In the genomic region with DNA sequence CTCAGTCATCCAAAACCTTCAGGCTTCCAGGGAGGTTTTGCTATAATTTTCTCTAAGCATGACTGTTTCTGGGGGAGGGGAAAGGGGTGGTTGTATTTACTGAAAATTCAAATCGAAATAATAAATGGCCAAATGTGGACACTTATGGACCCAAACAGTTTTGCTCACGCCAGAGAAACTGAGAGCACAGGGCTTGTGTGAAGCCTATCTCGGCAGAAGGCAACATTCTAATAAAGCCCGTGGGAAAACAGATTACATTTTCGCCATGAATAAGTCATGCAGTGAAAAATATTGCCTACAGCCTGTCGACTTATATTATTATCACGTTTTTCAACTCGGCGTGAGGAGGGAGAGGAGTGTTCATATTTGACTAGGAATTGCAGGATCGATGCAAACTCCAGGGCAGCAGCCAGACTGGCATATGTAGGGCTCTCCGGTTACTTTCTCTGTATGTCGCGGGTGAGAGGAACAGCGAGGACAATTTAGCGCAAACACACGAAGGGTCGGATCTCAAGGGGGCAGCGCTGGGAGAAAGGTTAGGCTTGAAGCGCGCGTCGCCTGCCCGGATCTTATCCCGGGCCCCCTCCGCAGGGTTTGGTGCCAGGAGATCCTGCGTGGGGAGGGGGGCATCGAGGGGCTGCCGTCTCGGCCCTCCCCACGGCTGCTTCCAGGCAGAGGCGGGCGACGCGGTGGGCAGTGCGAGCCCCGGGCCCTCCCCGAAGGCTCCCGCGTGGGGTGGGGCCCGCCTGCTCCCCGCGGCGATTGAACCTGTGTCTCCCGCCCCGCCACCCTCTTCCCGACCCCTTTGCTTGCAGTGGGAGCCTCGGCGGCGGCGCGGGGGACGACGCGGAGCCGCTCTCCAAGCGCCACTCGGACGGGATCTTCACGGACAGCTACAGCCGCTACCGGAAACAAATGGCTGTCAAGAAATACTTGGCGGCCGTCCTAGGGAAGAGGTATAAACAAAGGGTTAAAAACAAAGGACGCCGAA, we compare ENCODE assay signal across 8 cellular contexts. TPM values are rescaled to one million over a fixed set of nuclear protein-coding genes. Genes with fewer than 3 reads are reported as not detected.
DNase-seq lines count a peak whose midpoint lies in the region; ATAC-seq, FAIRE-seq and TF ChIP-seq lines count a peak whose summit lies in the region.

No MANE protein-coding gene starts in this region.

- peaks cover 100% of the 10 kb centered on the region for H3K27me3 ChIP-seq in HUES6 (ENCODE audit: control insufficient read depth, insufficient read depth, low read length)

- FAIRE-seq in GM12891 (lab: Jason Lieb, UNC), result no peak

- no peak overlapping the region for H3K9ac ChIP-seq in HUES6 (ENCODE audit: low read length)

- H3K4me3 ChIP-seq in AG09309 (ENCODE audit: control insufficient read depth, low read depth, low read length) (peak overlapping the region; percentile 13), HUES6 (ENCODE audit: low read depth, low read length) (peak overlapping the region; percentile 43), astrocyte of the spinal cord (ENCODE audit: low read depth, low read length) (peak overlapping the region; percentile 24)

- H3K4me3 Mint-ChIP-seq in naive B cell, result peak overlapping the region in 5 of 8 donors; percentile 42 to 85 (median 75)

- no peak for TF ChIP-seq POLR2A in GM12891 (IDR thresholded peaks at IDR 0.05; ENCODE audit: low read depth, low read length)

- ATAC-seq in naive B cell (ENCODE audit: low read depth in 2 of 2), result no peak
- no peak for ATAC-seq in HG02970 (IDR thresholded peaks at IDR 0.05; ENCODE audit: low FRiP score, unreplicated experiment)

- peaks cover 0 to 11% (median 6%) of the 10 kb centered on the region in 7 donors for H3K9me3 Mint-ChIP-seq in naive B cell

- H3K36me3 ChIP-seq in HUES6 (ENCODE audit: control insufficient read depth, insufficient read depth, low read length), result no peaks in the 10 kb centered on the region

- H3K27me3 Mint-ChIP-seq in naive B cell, result peaks cover 40 to 61% (median 59%) of the 10 kb centered on the region in 3 donors

- H3K4me1 ChIP-seq in HUES6 (ENCODE audit: control insufficient read depth, insufficient read depth, low read length), result peaks cover 22% of the 10 kb centered on the region

- peaks cover 4 to 12% (median 5%) of the 10 kb centered on the region in 3 donors for H3K4me1 Mint-ChIP-seq in naive B cell

- DNase-seq in AG09309 (ENCODE audit: low read depth), result no peak
- DNase-seq in astrocyte of the spinal cord (ENCODE audit: low read depth, low spot score), result no peak
- no peak for DNase-seq in naive B cell
- DNase-seq in GM12891 (ENCODE audit: insufficient read length, low spot score), result no peak
- DNase-seq in T-helper 9 cell, result no peak
- no peak for DNase-seq in effector CD8-positive, alpha-beta T cell (lab: John Stamatoyannopoulos, UW)

- H3K36me3 Mint-ChIP-seq in naive B cell, result peaks cover 4 to 17% of the 10 kb centered on the region in 2 donors

- in situ Hi-C loops in astrocyte of the spinal cord (cut with HindIII; ENCODE audit: low sequenced_read_pairs), result no loop called here

- peak overlapping the region in 1 of 6 donors; percentile 91 for H3K27ac Mint-ChIP-seq in naive B cell

- H3K9me3 ChIP-seq in HUES6 (ENCODE audit: control insufficient read depth, insufficient read depth, low read depth, low read length), result no peaks in the 10 kb centered on the region

- TF ChIP-seq CTCF in AG09309 (IDR thresholded peaks at IDR 0.05; ENCODE audit: control insufficient read depth, insufficient read depth, low read depth, low read length, missing control alignments) (no peak), astrocyte of the spinal cord (IDR thresholded peaks at IDR 0.05; ENCODE audit: low read depth, low read length) (no peak)

- no peak overlapping the region for H3K27ac ChIP-seq in HUES6 (ENCODE audit: low read depth, low read length)

TF ChIP-seq in GM12891, 5 proteins besides CTCF, POLR2A, EP300 and RAD21:
- no peak for TF ChIP-seq SPI1 (IDR thresholded peaks at IDR 0.05; ENCODE audit: low read depth, low read length)
- no peak for TF ChIP-seq PAX5 (IDR thresholded peaks at IDR 0.05; ENCODE audit: insufficient read depth, low read length, severe bottlenecking)
- TF ChIP-seq POU2F2 (IDR thresholded peaks at IDR 0.05; ENCODE audit: low read depth, low read length), result no peak
- no peak for TF ChIP-seq POLR2AphosphoS5 (IDR thresholded peaks at IDR 0.05; ENCODE audit: low read depth, low read length)
- TF ChIP-seq TAF1 (IDR thresholded peaks at IDR 0.05; ENCODE audit: low read depth, low read length), result no peak

RNA-seq across cellular contexts. Expression of a gene that starts 4.3 kb away (rescaled TPM):
- polyA plus RNA-seq in naive B cell (ENCODE audit: low read depth in 6 of 6), result not detected
- not detected for polyA plus RNA-seq in GM12891 (2012; ENCODE audit: low read depth, missing spikeins)
